ENCODE assay signal across 1 cellular context in genomic region chr11:10285148-10285802, GRCh38.
A peak's percentile ranks its signal among the peaks of the same experiment; 100 is the strongest.
TF ChIP-seq lines count a peak whose summit lies in the region.

No MANE protein-coding gene starts in this region.

TF ChIP-seq in HepG2, 621 proteins besides CTCF, POLR2A, EP300 and RAD21 (continued from another document and continues in another):
- TF ChIP-seq KMT2A (CRISPR knock-in tag; IDR thresholded peaks at IDR 0.05): no peak; the same call in 1 of the 2 replicates
- no peak for TF ChIP-seq SOX6 (IDR thresholded peaks at IDR 0.05)
- TF ChIP-seq SOX6 (CRISPR knock-in tag; IDR thresholded peaks at IDR 0.05): peak; percentile 39; the same call in 1 of the 2 replicates
- TF ChIP-seq RAD51 (IDR thresholded peaks at IDR 0.05; ENCODE audit: borderline replicate concordance): no peak
- no peak for TF ChIP-seq FOXC1 (CRISPR knock-in tag; IDR thresholded peaks at IDR 0.05; ENCODE audit: borderline replicate concordance)
- no peak for TF ChIP-seq SMAD9 (CRISPR knock-in tag; IDR thresholded peaks at IDR 0.05)
- TF ChIP-seq ZNF331 (CRISPR knock-in tag; IDR thresholded peaks at IDR 0.05): no peak
- TF ChIP-seq GATA4 (IDR thresholded peaks at IDR 0.05; ENCODE audit: borderline replicate concordance, low read depth): peak; percentile 18; the same call in 1 of the 2 replicates
- no peak for TF ChIP-seq ZBTB7A (CRISPR knock-in tag; IDR thresholded peaks at IDR 0.05)
- no peak for TF ChIP-seq GLMP (CRISPR knock-in tag; IDR thresholded peaks at IDR 0.05; ENCODE audit: borderline replicate concordance)
- TF ChIP-seq NR2F2 (IDR thresholded peaks at IDR 0.05; ENCODE audit: borderline replicate concordance, low read depth): no peak
- TF ChIP-seq ZNF772 (CRISPR knock-in tag; IDR thresholded peaks at IDR 0.05): no peak
- no peak for TF ChIP-seq GPN1 (CRISPR knock-in tag; IDR thresholded peaks at IDR 0.05; ENCODE audit: borderline replicate concordance)
- TF ChIP-seq TFDP2 (CRISPR knock-in tag; IDR thresholded peaks at IDR 0.05): no peak
- TF ChIP-seq PAX8 (CRISPR knock-in tag; IDR thresholded peaks at IDR 0.05; ENCODE audit: borderline replicate concordance): no peak
- no peak for TF ChIP-seq AHDC1 (CRISPR knock-in tag; IDR thresholded peaks at IDR 0.05; ENCODE audit: borderline replicate concordance)
- TF ChIP-seq ELF4 (CRISPR knock-in tag; IDR thresholded peaks at IDR 0.05; ENCODE audit: borderline replicate concordance): no peak
- TF ChIP-seq ZNF510 (CRISPR knock-in tag; IDR thresholded peaks at IDR 0.05; ENCODE audit: low read depth): no peak
- no peak for TF ChIP-seq PRDM15 (CRISPR knock-in tag; IDR thresholded peaks at IDR 0.05)
- TF ChIP-seq BRCA1 (CRISPR knock-in tag; IDR thresholded peaks at IDR 0.05): no peak
- TF ChIP-seq HOMEZ (CRISPR knock-in tag; IDR thresholded peaks at IDR 0.05; ENCODE audit: low read depth): no peak; the same call in 1 of the 2 replicates
- no peak for TF ChIP-seq HCFC1 (IDR thresholded peaks at IDR 0.05; ENCODE audit: low read depth, low read length)
- no peak for TF ChIP-seq EHMT2 (IDR thresholded peaks at IDR 0.05; ENCODE audit: borderline replicate concordance, low read depth, low read length)
- TF ChIP-seq SAP130 (CRISPR knock-in tag; IDR thresholded peaks at IDR 0.05; ENCODE audit: low read depth): peak; percentile 61
- TF ChIP-seq SMARCC2 (IDR thresholded peaks at IDR 0.05): no peak
- no peak for TF ChIP-seq MTF2 (CRISPR knock-in tag; IDR thresholded peaks at IDR 0.05; ENCODE audit: borderline replicate concordance)
- no peak for TF ChIP-seq SAFB2 (CRISPR knock-in tag; IDR thresholded peaks at IDR 0.05; ENCODE audit: borderline replicate concordance, low read depth)
- no peak for TF ChIP-seq MYNN (CRISPR knock-in tag; IDR thresholded peaks at IDR 0.05; ENCODE audit: low read depth)
- TF ChIP-seq MED8 (CRISPR knock-in tag; IDR thresholded peaks at IDR 0.05; ENCODE audit: insufficient replicate concordance): no peak
- TF ChIP-seq EZH2 (conservative IDR thresholded peaks at IDR 0.05; ENCODE audit: low read depth, low read length): no peak
- no peak for TF ChIP-seq ARNT2 (CRISPR knock-in tag; IDR thresholded peaks at IDR 0.05; ENCODE audit: low read depth)
- peak; percentile 26; the same call in 1 of the 2 replicates for TF ChIP-seq FOXO1 (CRISPR knock-in tag; IDR thresholded peaks at IDR 0.05)
- no peak for TF ChIP-seq KAT2B (IDR thresholded peaks at IDR 0.05; ENCODE audit: borderline replicate concordance, low read depth, low read length)
- peak; percentile 61; the same call in 1 of the 2 replicates for TF ChIP-seq SOX5 (CRISPR knock-in tag; IDR thresholded peaks at IDR 0.05; ENCODE audit: borderline replicate concordance)
- TF ChIP-seq ZFP82 (CRISPR knock-in tag; IDR thresholded peaks at IDR 0.05; ENCODE audit: borderline replicate concordance): no peak
- TF ChIP-seq REXO4 (CRISPR knock-in tag; IDR thresholded peaks at IDR 0.05; ENCODE audit: borderline replicate concordance): no peak
- TF ChIP-seq ZNF333 (CRISPR knock-in tag; IDR thresholded peaks at IDR 0.05; ENCODE audit: borderline replicate concordance): no peak
- no peak for TF ChIP-seq ATAD3A (CRISPR knock-in tag; IDR thresholded peaks at IDR 0.05)
- TF ChIP-seq ZNF607 (CRISPR knock-in tag; IDR thresholded peaks at IDR 0.05; ENCODE audit: borderline replicate concordance): no peak
- TF ChIP-seq NBN (conservative IDR thresholded peaks at IDR 0.05): no peak
- TF ChIP-seq ATF2 (CRISPR knock-in tag; IDR thresholded peaks at IDR 0.05): no peak
- TF ChIP-seq RBM22 (optimal IDR thresholded peaks at IDR 0.05; ENCODE audit: low read length): no peak
- no peak for TF ChIP-seq HNRNPLL (IDR thresholded peaks at IDR 0.05; ENCODE audit: low read depth, low read length, poor library complexity, severe bottlenecking)
- TF ChIP-seq KAT7 (CRISPR knock-in tag; IDR thresholded peaks at IDR 0.05; ENCODE audit: borderline replicate concordance): peak; percentile 33; the same call in 1 of the 2 replicates
- TF ChIP-seq RNF2 (conservative IDR thresholded peaks at IDR 0.05; ENCODE audit: low read depth): no peak
- TF ChIP-seq PLRG1 (conservative IDR thresholded peaks at IDR 0.05): no peak
- TF ChIP-seq ZNF776 (CRISPR knock-in tag; IDR thresholded peaks at IDR 0.05): no peak
- no peak for TF ChIP-seq ZNF674 (CRISPR knock-in tag; IDR thresholded peaks at IDR 0.05; ENCODE audit: low read depth)
- no peak for TF ChIP-seq AGO2 (optimal IDR thresholded peaks at IDR 0.05; ENCODE audit: low read depth, low read length)
- no peak for TF ChIP-seq ZBTB33 (CRISPR knock-in tag; IDR thresholded peaks at IDR 0.05)
- TF ChIP-seq ZNF503 (CRISPR knock-in tag; IDR thresholded peaks at IDR 0.05): 0 out of 2 replicates have a peak, but pooled peaks have one; percentile 25
